ENCODE assay signal across 25 cellular contexts in genomic region chr16:8032406-8032805, GRCh38.
DNase-seq lines count a peak whose midpoint lies in the region; FAIRE-seq and TF ChIP-seq lines count a peak whose summit lies in the region.
"Had no signal": no experiment of that assay in that cellular context is flagged by ENCODE, and none has a peak within 500 bp of the region (broad histone marks: within the 10 kb centered on the region; RNA-seq: fewer than 3 reads in every experiment).

No MANE protein-coding gene starts in this region.

- 63% methylated on average over 3 of the region's 3 CpGs for WGBS in esophagus muscularis mucosa

- H3K36me3 ChIP-seq in esophagus muscularis mucosa (no peaks in the 10 kb centered on the region), kidney (ENCODE audit: control insufficient read depth in 1 of 2, insufficient read depth in 2 of 2, low read length in 2 of 2) (no peaks in the 10 kb centered on the region)
- H3K36me3 ChIP-seq: BE2C, BLaER1 had no signal

- no peaks in the 10 kb centered on the region for H3K27me3 ChIP-seq in esophagus muscularis mucosa
- H3K27me3 ChIP-seq: BE2C, BLaER1 had no signal

- H3K9me3 ChIP-seq in esophagus muscularis mucosa (peaks cover 0 to 8% (median 3%) of the 10 kb centered on the region in 4 donors), kidney (ENCODE audit: control insufficient read depth in 1 of 2, low read length in 2 of 2) (peaks cover 0 to 2% of the 10 kb centered on the region in 2 donors)
- H3K9me3 ChIP-seq: BE2C, BLaER1 had no signal

- no peak overlapping the region for H3K9ac ChIP-seq in kidney (ENCODE audit: low read length in 2 of 2)
- H3K9ac ChIP-seq: BLaER1 had no signal

- H3K4me3 ChIP-seq in esophagus muscularis mucosa (no peak overlapping the region), kidney (ENCODE audit: low read length in 2 of 2) (no peak overlapping the region)
- H3K4me3 ChIP-seq: BLaER1, GM12878 had no signal

- TF ChIP-seq EP300 in esophagus muscularis mucosa (IDR thresholded peaks at IDR 0.05): no peak

- no peak for TF ChIP-seq POLR2A in esophagus muscularis mucosa (IDR thresholded peaks at IDR 0.05; ENCODE audit: low read depth)

- DNase-seq in NCI-H2227 (lab: John Stamatoyannopoulos, UW; ENCODE audit: unreplicated experiment) (peak; percentile 24), NCI-H2227 treated with DMSO at 0.1 percent for 48 hours (lab: John Stamatoyannopoulos, UW) (peak; percentile 52), esophagus muscularis mucosa (ENCODE audit: extremely low spot score) (peak; percentile 47), kidney (no peak), NCI-H1694 (lab: John Stamatoyannopoulos, UW) (no peak)
- DNase-seq: 8988T; ACHN; BE2C; C1 segment of cervical spinal cord; CD4-positive, alpha-beta memory T cell; CD4-positive, CD25-positive, alpha-beta regulatory T cell; CD8-positive, alpha-beta memory T cell; COR-L47; DMS 273 treated with DMSO at 0.1 percent for 48 hours; DMS153; DMS53; DMS79; DND-41; EL; GDM1 had no signal

- no peak overlapping the region for H3K27ac ChIP-seq in esophagus muscularis mucosa (replicated peaks in 1 of 4)
- H3K27ac ChIP-seq in kidney (ENCODE audit: low read depth in 2 of 2, low read length in 2 of 2): no peak overlapping the region
- H3K27ac ChIP-seq: BLaER1 had no signal

- no peak for FAIRE-seq in kidney (lab: Jason Lieb, UNC)
- FAIRE-seq: A204.1, GM12878, GM12892, GM18507 had no signal

- intact Hi-C loops in esophagus muscularis mucosa (cut with DNase I) (no loop called here), kidney (cut with DNase I) (no loop called here)

- TF ChIP-seq CTCF in esophagus muscularis mucosa (IDR thresholded peaks at IDR 0.05) (no peak), kidney (IDR thresholded peaks at IDR 0.05; ENCODE audit: borderline replicate concordance, extremely low read depth, insufficient read depth) (no peak)

- H3K4me1 ChIP-seq in esophagus muscularis mucosa: no peaks in the 10 kb centered on the region
- no peaks in the 10 kb centered on the region for H3K4me1 ChIP-seq in kidney (ENCODE audit: control insufficient read depth in 1 of 2, insufficient read depth in 1 of 2, low read depth in 1 of 2, low read length in 2 of 2)
- H3K4me1 ChIP-seq: BE2C, BLaER1 had no signal

Comparison
In these comparisons a context has a peak if more than half of its experiments do, and no peak if none do; other contexts are left out.
1. DNase-seq: peak in NCI-H2227 (single experiment), NCI-H2227 treated with DMSO at 0.1 percent for 48 hours (single experiment) and esophagus muscularis mucosa (single experiment); none in kidney (single experiment) and NCI-H1694 (single experiment).